In the genomic region with DNA sequence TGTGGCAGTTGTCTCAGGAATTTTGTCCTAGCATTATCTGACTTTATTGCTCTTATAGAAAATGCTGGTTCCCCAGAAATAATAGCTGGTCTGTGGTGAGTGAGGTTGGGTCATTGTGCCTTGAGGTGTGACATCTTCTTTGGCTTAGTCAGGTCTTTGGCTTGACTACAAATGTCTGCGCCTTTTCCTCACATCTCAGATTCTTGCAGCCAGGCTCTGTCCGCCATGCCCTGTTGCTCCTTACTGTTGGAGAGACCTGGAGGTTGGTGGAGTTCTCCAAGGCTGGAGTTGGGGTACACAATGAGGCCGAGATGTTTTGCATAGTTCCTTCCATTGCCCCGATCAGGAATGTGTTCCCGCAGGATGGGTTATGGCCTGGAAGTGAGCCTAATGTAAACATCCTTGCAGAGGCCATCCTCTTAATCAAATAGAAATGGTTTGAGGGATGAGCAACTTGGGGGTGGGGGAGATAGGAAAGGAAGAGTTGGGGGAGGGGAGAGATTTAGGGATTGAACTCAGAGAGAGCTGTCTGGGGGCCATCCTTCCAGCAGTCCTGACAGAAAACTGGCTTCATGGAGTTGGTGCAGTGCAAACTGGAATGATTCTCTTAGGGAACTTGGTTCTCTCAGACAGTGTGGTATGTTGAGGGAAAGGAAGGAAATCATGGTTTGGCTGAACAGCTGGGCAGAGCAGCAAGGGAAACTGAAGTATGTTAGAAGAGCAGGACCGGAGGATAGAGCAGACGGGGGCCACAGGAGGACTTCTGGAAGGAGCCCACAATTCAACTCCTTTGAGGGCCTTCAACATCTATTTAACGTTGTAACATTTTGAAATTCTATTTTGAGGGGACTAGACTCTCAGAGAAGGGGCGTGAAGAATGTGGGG, we compare ENCODE assay signal across 14 cellular contexts. TPM values are rescaled to one million over a fixed set of nuclear protein-coding genes. Genes with fewer than 3 reads are reported as not detected.
A peak's percentile ranks its signal among the peaks of the same experiment; 100 is the strongest.
DNase-seq lines count a peak whose midpoint lies in the region; ATAC-seq and TF ChIP-seq lines count a peak whose summit lies in the region.
"Had no signal": no experiment of that assay in that cellular context is flagged by ENCODE, and none has a peak within 500 bp of the region (broad histone marks: within the 10 kb centered on the region; RNA-seq: fewer than 3 reads in every experiment).

No MANE protein-coding gene starts in this region.

- no peak overlapping the region for H3K4me3 Mint-ChIP-seq in progenitor cell of endocrine pancreas (ENCODE audit: low read depth)
- H3K4me3 Mint-ChIP-seq: activated naive CD8-positive, alpha-beta T cell had no signal

- DNase-seq in GDM1 (lab: John Stamatoyannopoulos, UW) (peak; percentile 77), body of pancreas (peak in 1 of 4 donors; percentile 4), right lobe of liver (no peak), suprapubic skin (ENCODE audit: low spot score in 2 of 2) (no peak), RKO (ENCODE audit: low spot score) (no peak), progenitor cell of endocrine pancreas (ENCODE audit: low spot score, unreplicated experiment) (no peak)
- DNase-seq: activated CD4-positive, CD25-positive, alpha-beta regulatory T cell; erythroblast; spleen; trophoblast cell had no signal

- intact Hi-C loops in body of pancreas (cut with DNase I), result no loop called here
- intact Hi-C loops in right lobe of liver (cut with DNase I), result no loop called here

- H3K27ac Mint-ChIP-seq in progenitor cell of endocrine pancreas, result no peak overlapping the region
- H3K27ac Mint-ChIP-seq: activated naive CD8-positive, alpha-beta T cell had no signal

- H3K4me1 Mint-ChIP-seq in progenitor cell of endocrine pancreas (ENCODE audit: low read depth), result peaks cover 55% of the 10 kb centered on the region

- TF ChIP-seq CTCF in body of pancreas (IDR thresholded peaks at IDR 0.05), result no peak
- no peak for TF ChIP-seq CTCF in right lobe of liver (IDR thresholded peaks at IDR 0.05)
- no peak for TF ChIP-seq CTCF in suprapubic skin (IDR thresholded peaks at IDR 0.05)
- TF ChIP-seq CTCF in progenitor cell of endocrine pancreas (IDR thresholded peaks at IDR 0.05; ENCODE audit: unreplicated experiment), result no peak

- H3K36me3 ChIP-seq in body of pancreas (replicated peaks in 1 of 2; ENCODE audit: insufficient read depth in 1 of 2, low read depth in 2 of 2) (peaks cover 0 to 2% of the 10 kb centered on the region in 2 donors), right lobe of liver (no peaks in the 10 kb centered on the region), suprapubic skin (peaks cover 11% of the 10 kb centered on the region)

- H3K9me3 ChIP-seq in body of pancreas (no peaks in the 10 kb centered on the region), right lobe of liver (no peaks in the 10 kb centered on the region), suprapubic skin (no peaks in the 10 kb centered on the region)
- H3K9me3 ChIP-seq: spleen had no signal

- ATAC-seq in body of pancreas (no peak), right lobe of liver (peak in 2 of 4 donors; percentile 2 to 3), HG03521 (IDR thresholded peaks at IDR 0.05; ENCODE audit: unreplicated experiment) (no peak), HG03139 (IDR thresholded peaks at IDR 0.05; ENCODE audit: unreplicated experiment) (no peak)

- no peak overlapping the region for H3K4me3 ChIP-seq in body of pancreas
- H3K4me3 ChIP-seq in right lobe of liver, result no peak overlapping the region
- no peak overlapping the region for H3K4me3 ChIP-seq in suprapubic skin
- H3K4me3 ChIP-seq: spleen had no signal

- peaks cover 2% of the 10 kb centered on the region for H3K36me3 Mint-ChIP-seq in progenitor cell of endocrine pancreas (ENCODE audit: insufficient read depth)
- H3K36me3 Mint-ChIP-seq: activated naive CD8-positive, alpha-beta T cell had no signal

- H3K27me3 ChIP-seq in body of pancreas (no peaks in the 10 kb centered on the region), right lobe of liver (no peaks in the 10 kb centered on the region), suprapubic skin (no peaks in the 10 kb centered on the region)

- WGBS in body of pancreas, 2 donors, result 78 to 93% methylated on average over 9 of the region's 9 CpGs
- 58% methylated on average over 9 of the region's 9 CpGs for WGBS in right lobe of liver (ENCODE audit: insufficient coverage, low coverage, low lambda C conversion rate, missing lambda C conversion rate)
- WGBS in suprapubic skin, result 89% methylated on average over 9 of the region's 9 CpGs

- H3K27ac ChIP-seq in body of pancreas, result peak overlapping the region; percentile 47 to 81 (median 72)
- H3K27ac ChIP-seq in right lobe of liver, result peak overlapping the region; percentile 83 to 92 (median 91)
- H3K27ac ChIP-seq in suprapubic skin, result peak overlapping the region; percentile 87

- no peaks in the 10 kb centered on the region for H3K9me3 Mint-ChIP-seq in progenitor cell of endocrine pancreas (ENCODE audit: low read depth)

- no peak for TF ChIP-seq EP300 in suprapubic skin (IDR thresholded peaks at IDR 0.05)

- TF ChIP-seq POLR2A in body of pancreas (IDR thresholded peaks at IDR 0.05) (no peak), right lobe of liver (IDR thresholded peaks at IDR 0.05) (no peak), suprapubic skin (IDR thresholded peaks at IDR 0.05) (no peak)

- no peaks in the 10 kb centered on the region for H3K27me3 Mint-ChIP-seq in progenitor cell of endocrine pancreas

- H3K4me1 ChIP-seq in body of pancreas (peaks cover 95% of the 10 kb centered on the region), right lobe of liver (peaks cover 0 to 98% (median 42%) of the 10 kb centered on the region in 4 donors), suprapubic skin (peaks cover 87% of the 10 kb centered on the region)

RNA-seq across cellular contexts. Expression of a gene that starts 49.9 kb away (rescaled TPM):
- total RNA-seq in body of pancreas (100 to 1,000 TPM in 1 of 2 donors, 10 to 100 TPM in 1; 96.5 to 150 TPM), right lobe of liver (100 to 1,000 TPM in 2 of 6 experiments, 10 to 100 TPM in 4; 13.1 to 205 (median 52.2) TPM), suprapubic skin (100 to 1,000 TPM; 142 to 474 (median 232) TPM), progenitor cell of endocrine pancreas (29.6 and 32.6 TPM in 2 replicates)
- total RNA-seq: HT1080 had no signal
